ENCODE assay signal across 16 cellular contexts in the genomic region with DNA sequence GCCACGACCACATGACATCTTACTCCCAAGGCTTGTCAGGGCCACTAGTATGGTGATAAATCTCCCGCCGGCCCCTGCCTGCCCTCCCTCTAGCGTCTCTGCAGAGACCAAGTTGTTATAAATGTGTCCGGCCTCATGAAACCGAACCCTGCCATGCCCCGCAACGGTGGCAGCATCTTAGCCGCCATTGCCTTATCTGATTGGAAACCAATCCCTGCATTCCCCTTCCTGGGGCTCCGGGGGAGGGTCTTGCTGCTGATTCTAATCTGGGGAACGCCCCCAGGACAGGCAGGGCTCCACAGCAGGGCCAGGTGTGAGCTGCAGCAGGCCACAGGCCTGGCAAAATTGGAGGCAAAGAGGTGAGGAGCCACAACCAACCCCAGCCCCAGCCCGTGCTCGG.
DNase-seq lines count a peak whose midpoint lies in the region; ATAC-seq and TF ChIP-seq lines count a peak whose summit lies in the region.
"Had no signal": no experiment of that assay in that cellular context is flagged by ENCODE, and none has a peak within 500 bp of the region (broad histone marks: within the 10 kb centered on the region; RNA-seq: fewer than 3 reads in every experiment).

No MANE protein-coding gene starts in this region.

- DNase-seq in activated effector memory CD4-positive, alpha-beta T cell treated with anti-CD3 and anti-CD28 coated beads, Interleukin-2, amount 50 U/mL, for 16 hours, result peak; percentile 36
- no peak for DNase-seq in activated effector memory CD4-positive, alpha-beta T cell treated with Interleukin-2 at 50 U/mL for 16 hours
- peak; percentile 93 for DNase-seq in left kidney (ENCODE audit: low read depth, low spot score)
- DNase-seq in osteoblast (ENCODE audit: insufficient read length, low spot score, missing footprints), result peak; percentile 51
- DNase-seq in OCI-M1 (lab: John Stamatoyannopoulos, UW), result no peak
- no peak for DNase-seq in NAMALWA (ENCODE audit: low spot score)
- DNase-seq: AML-193; Caco-2; CD4-positive, alpha-beta T cell; GOT3 had no signal

- H3K4me1 ChIP-seq in osteoblast (ENCODE audit: insufficient read depth, low read length), result no peaks in the 10 kb centered on the region
- H3K4me1 ChIP-seq: A549, HAP-1 had no signal

- no peak for TF ChIP-seq CTCF in osteoblast (IDR thresholded peaks at IDR 0.05; ENCODE audit: extremely low read depth, low read depth, low read length)

- H3K4me2 ChIP-seq in osteoblast (ENCODE audit: insufficient read depth, low read length), result no peak overlapping the region
- H3K4me2 ChIP-seq: A549 had no signal

- no peaks in the 10 kb centered on the region for H3K79me2 ChIP-seq in osteoblast (ENCODE audit: insufficient read depth, low read length)

- H3K27ac ChIP-seq in osteoblast (ENCODE audit: low read depth, low read length), result no peak overlapping the region
- H3K27ac ChIP-seq: 22Rv1, A549, C4-2B had no signal

- ATAC-seq in GM21529 (IDR thresholded peaks at IDR 0.05; ENCODE audit: unreplicated experiment), result no peak
- ATAC-seq: A549, HepG2 had no signal

- H3K9me3 ChIP-seq in osteoblast (ENCODE audit: low read depth, low read length), result no peaks in the 10 kb centered on the region
- H3K9me3 ChIP-seq: A549, Caco-2, HAP-1 had no signal

- no peaks in the 10 kb centered on the region for H4K20me1 ChIP-seq in osteoblast (ENCODE audit: insufficient read depth, low read length)

- no peak overlapping the region for H2AFZ ChIP-seq in osteoblast (ENCODE audit: low read length)

- peaks cover 5% of the 10 kb centered on the region for H3K27me3 ChIP-seq in osteoblast (ENCODE audit: insufficient read depth, low read length)

- no peaks in the 10 kb centered on the region for H3K36me3 ChIP-seq in osteoblast (ENCODE audit: insufficient read depth, low read length)
- H3K36me3 ChIP-seq: HAP-1 had no signal

- H3K4me3 ChIP-seq in osteoblast (ENCODE audit: insufficient read depth, low read length), result no peak overlapping the region
- H3K4me3 ChIP-seq: A549, HAP-1 had no signal

Comparison
In these comparisons a context has a peak if more than half of its experiments do, and no peak if none do; other contexts are left out.
1. DNase-seq: peak in activated effector memory CD4-positive, alpha-beta T cell treated with anti-CD3 and anti-CD28 coated beads, Interleukin-2, amount 50 U/mL, for 16 hours (single experiment), left kidney (single experiment) and osteoblast (single experiment); none in activated effector memory CD4-positive, alpha-beta T cell treated with Interleukin-2 at 50 U/mL for 16 hours (single experiment), OCI-M1 (single experiment) and NAMALWA (single experiment).